ENCODE assay signal across 1 cellular context in the genomic region with DNA sequence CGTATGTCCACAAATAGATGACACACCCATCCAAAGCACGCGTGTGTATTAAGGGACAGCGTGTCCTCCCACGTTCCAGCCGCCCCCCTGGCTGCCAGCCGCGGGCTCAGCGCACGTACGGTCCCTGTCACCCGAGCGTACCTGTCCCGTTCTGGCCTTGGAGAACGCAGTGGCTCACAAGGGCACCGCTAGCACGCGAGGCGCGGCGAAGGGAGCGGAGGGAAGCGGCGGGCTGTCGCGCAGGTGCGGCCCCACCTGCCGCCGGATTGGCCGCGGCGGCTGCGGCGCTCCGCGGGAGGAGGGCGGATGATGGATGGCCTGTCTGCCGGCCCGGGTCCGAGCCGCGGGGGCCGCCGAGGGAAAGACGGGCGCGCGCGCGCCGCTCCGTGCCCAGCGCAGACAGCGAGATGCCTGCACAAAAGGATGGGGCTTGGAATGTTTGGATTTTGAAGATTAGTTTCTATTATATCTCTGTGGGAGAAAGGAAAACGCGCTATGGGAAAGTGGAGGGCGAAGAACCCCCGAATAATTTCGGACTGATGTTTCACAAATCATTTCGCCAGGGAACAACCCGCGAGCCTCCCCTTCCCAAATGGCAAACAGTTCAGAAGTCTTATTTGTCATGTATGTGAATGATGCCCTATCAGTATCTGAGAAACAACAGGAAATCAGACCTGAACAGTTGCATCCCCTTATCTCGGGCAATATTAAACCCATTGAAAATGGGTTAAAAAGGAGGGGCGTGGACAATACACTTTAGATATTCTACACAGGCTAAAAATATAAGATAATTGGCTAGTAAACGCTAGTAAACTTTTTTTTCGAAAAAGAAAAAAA.
A peak's percentile ranks its signal among the peaks of the same experiment; 100 is the strongest.
TF ChIP-seq lines count a peak whose summit lies in the region.

No MANE protein-coding gene starts in this region.

TF ChIP-seq in HEK293, 187 proteins besides CTCF, POLR2A, EP300 and RAD21 (continued from another document):
- TF ChIP-seq, protein P1, sequence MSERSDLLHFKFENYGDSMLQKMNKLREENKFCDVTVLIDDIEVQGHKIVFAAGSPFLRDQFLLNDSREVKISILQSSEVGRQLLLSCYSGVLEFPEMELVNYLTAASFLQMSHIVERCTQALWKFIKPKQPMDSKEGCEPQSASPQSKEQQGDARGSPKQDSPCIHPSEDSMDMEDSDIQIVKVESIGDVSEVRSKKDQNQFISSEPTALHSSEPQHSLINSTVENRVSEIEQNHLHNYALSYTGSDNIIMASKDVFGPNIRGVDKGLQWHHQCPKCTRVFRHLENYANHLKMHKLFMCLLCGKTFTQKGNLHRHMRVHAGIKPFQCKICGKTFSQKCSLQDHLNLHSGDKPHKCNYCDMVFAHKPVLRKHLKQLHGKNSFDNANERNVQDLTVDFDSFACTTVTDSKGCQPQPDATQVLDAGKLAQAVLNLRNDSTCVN (tag by site-specific recombination; optimal IDR thresholded peaks at IDR 0.05): peak; percentile 71
- no peak for TF ChIP-seq ZSCAN16 (tag by site-specific recombination; IDR thresholded peaks at IDR 0.05)
- TF ChIP-seq GLIS2 (tag by site-specific recombination; IDR thresholded peaks at IDR 0.05): peak; percentile 52; the same call in 1 of the 2 replicates
- TF ChIP-seq ZNF391 (tag by site-specific recombination; IDR thresholded peaks at IDR 0.05; ENCODE audit: borderline replicate concordance, low read depth): no peak
- TF ChIP-seq ZNF239 (tag by site-specific recombination; IDR thresholded peaks at IDR 0.05): no peak
- TF ChIP-seq ZNF596 (tag by site-specific recombination; IDR thresholded peaks at IDR 0.05): no peak
- TF ChIP-seq ZNF37A (tag by site-specific recombination; IDR thresholded peaks at IDR 0.05): 0 out of 2 replicates have a peak, but pooled peaks have one; percentile 16
- TF ChIP-seq ZFHX2 (tag by site-specific recombination; conservative IDR thresholded peaks at IDR 0.05): peak; percentile 82
- TF ChIP-seq KLF10 (tag by site-specific recombination; IDR thresholded peaks at IDR 0.05): 0 out of 2 replicates have a peak, but pooled peaks have one; percentile 38
- TF ChIP-seq ZNF747 (tag by site-specific recombination; IDR thresholded peaks at IDR 0.05): no peak
- peak; percentile 72; the same call in 1 of the 2 replicates for TF ChIP-seq ZNF692 (tag by site-specific recombination; IDR thresholded peaks at IDR 0.05)
- peak; percentile 69 for TF ChIP-seq KLF1 (tag by site-specific recombination; IDR thresholded peaks at IDR 0.05)
- no peak for TF ChIP-seq ZSCAN30 (tag by site-specific recombination; IDR thresholded peaks at IDR 0.05)
- TF ChIP-seq ZNF600 (tag by site-specific recombination; IDR thresholded peaks at IDR 0.05): peak; percentile 60; the same call in 1 of the 2 replicates
- TF ChIP-seq, protein P2, sequence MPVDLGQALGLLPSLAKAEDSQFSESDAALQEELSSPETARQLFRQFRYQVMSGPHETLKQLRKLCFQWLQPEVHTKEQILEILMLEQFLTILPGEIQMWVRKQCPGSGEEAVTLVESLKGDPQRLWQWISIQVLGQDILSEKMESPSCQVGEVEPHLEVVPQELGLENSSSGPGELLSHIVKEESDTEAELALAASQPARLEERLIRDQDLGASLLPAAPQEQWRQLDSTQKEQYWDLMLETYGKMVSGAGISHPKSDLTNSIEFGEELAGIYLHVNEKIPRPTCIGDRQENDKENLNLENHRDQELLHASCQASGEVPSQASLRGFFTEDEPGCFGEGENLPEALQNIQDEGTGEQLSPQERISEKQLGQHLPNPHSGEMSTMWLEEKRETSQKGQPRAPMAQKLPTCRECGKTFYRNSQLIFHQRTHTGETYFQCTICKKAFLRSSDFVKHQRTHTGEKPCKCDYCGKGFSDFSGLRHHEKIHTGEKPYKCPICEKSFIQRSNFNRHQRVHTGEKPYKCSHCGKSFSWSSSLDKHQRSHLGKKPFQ (tag by site-specific recombination; IDR thresholded peaks at IDR 0.05): no peak
- TF ChIP-seq ZNF335 (tag by site-specific recombination; conservative IDR thresholded peaks at IDR 0.05): peak; percentile 78
- TF ChIP-seq ZBTB48 (tag by site-specific recombination; IDR thresholded peaks at IDR 0.05): peak; percentile 71
- peak; percentile 47; the same call in 1 of the 2 replicates for TF ChIP-seq PRDM10 (tag by site-specific recombination; IDR thresholded peaks at IDR 0.05)
- no peak for TF ChIP-seq ZNF529 (tag by site-specific recombination; IDR thresholded peaks at IDR 0.05; ENCODE audit: insufficient replicate concordance)
- TF ChIP-seq ZNF521 (tag by site-specific recombination; IDR thresholded peaks at IDR 0.05): no peak
- TF ChIP-seq, protein P3, sequence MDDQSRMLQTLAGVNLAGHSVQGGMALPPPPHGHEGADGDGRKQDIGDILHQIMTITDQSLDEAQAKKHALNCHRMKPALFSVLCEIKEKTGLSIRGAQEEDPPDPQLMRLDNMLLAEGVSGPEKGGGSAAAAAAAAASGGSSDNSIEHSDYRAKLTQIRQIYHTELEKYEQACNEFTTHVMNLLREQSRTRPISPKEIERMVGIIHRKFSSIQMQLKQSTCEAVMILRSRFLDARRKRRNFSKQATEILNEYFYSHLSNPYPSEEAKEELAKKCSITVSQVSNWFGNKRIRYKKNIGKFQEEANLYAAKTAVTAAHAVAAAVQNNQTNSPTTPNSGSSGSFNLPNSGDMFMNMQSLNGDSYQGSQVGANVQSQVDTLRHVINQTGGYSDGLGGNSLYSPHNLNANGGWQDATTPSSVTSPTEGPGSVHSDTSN (CRISPR knock-in tag; IDR thresholded peaks at IDR 0.05): peak; percentile 79; the same call in 1 of the 2 replicates
- TF ChIP-seq BCL11A (tag by site-specific recombination; IDR thresholded peaks at IDR 0.05; ENCODE audit: low read depth): no peak
- TF ChIP-seq ZFP69B (tag by site-specific recombination; IDR thresholded peaks at IDR 0.05): peak; percentile 56; the same call in 1 of the 2 replicates
- TF ChIP-seq RBAK (tag by site-specific recombination; IDR thresholded peaks at IDR 0.05): no peak
- TF ChIP-seq ZFP41 (tag by site-specific recombination; IDR thresholded peaks at IDR 0.05; ENCODE audit: borderline replicate concordance): no peak
- TF ChIP-seq ZXDB (tag by site-specific recombination; IDR thresholded peaks at IDR 0.05): 0 out of 2 replicates have a peak, but pooled peaks have one; percentile 25
- TF ChIP-seq ZEB2 (tag by site-specific recombination; IDR thresholded peaks at IDR 0.05): 0 out of 2 replicates have a peak, but pooled peaks have one; percentile 34
- no peak for TF ChIP-seq REPIN1 (tag by site-specific recombination; IDR thresholded peaks at IDR 0.05; ENCODE audit: low read depth)
- peak; percentile 45 for TF ChIP-seq EGR2 (tag by site-specific recombination; IDR thresholded peaks at IDR 0.05; ENCODE audit: low read depth)
- TF ChIP-seq TRIM28 (IDR thresholded peaks at IDR 0.05; ENCODE audit: borderline replicate concordance, low read length): peak; percentile 72; the same call in 1 of the 2 replicates
- no peak for TF ChIP-seq ZNF2 (tag by site-specific recombination; IDR thresholded peaks at IDR 0.05)
- TF ChIP-seq ZNF501 (tag by site-specific recombination; IDR thresholded peaks at IDR 0.05): no peak
